In genomic region chr6:3806169-3806922, GRCh38 we compare ENCODE assay signal across 18 cellular contexts. TPM values are rescaled to one million over a fixed set of nuclear protein-coding genes. Genes with fewer than 3 reads are reported as not detected.
A peak's percentile ranks its signal among the peaks of the same experiment; 100 is the strongest.
DNase-seq lines count a peak whose midpoint lies in the region; ATAC-seq, FAIRE-seq and TF ChIP-seq lines count a peak whose summit lies in the region.
"Had no signal": no experiment of that assay in that cellular context is flagged by ENCODE, and none has a peak within 500 bp of the region (broad histone marks: within the 10 kb centered on the region; RNA-seq: fewer than 3 reads in every experiment).

No MANE protein-coding gene starts in this region.

- intact Hi-C loops in lower lobe of right lung (cut with DNase I) (no loop called here), esophagus muscularis mucosa (cut with DNase I) (no loop called here)
- intact Hi-C loops in CD4-positive, alpha-beta memory T cell (cut with micrococcal nuclease), result no loop called here

- CTCF ChIA-PET in CD4-positive, alpha-beta memory T cell (lab: Charles Lee; ENCODE audit: partially characterized antibody), result no interaction called here

- H3K27me3 ChIP-seq in astrocyte (ENCODE audit: insufficient read depth, low read length), result no peaks in the 10 kb centered on the region
- H3K27me3 ChIP-seq in lower lobe of right lung (ENCODE audit: low read depth), result no peaks in the 10 kb centered on the region
- no peaks in the 10 kb centered on the region for H3K27me3 ChIP-seq in smooth muscle cell (ENCODE audit: low read depth)
- no peaks in the 10 kb centered on the region for H3K27me3 ChIP-seq in CD4-positive, alpha-beta memory T cell (ENCODE audit: insufficient read depth, low read length)
- no peaks in the 10 kb centered on the region for H3K27me3 ChIP-seq in esophagus muscularis mucosa
- H3K27me3 ChIP-seq: brain microvascular endothelial cell had no signal

- H3F3A ChIP-seq in smooth muscle cell (ENCODE audit: low read depth), result no peaks in the 10 kb centered on the region

- H3K27ac Mint-ChIP-seq in HFFc6 (peak overlapping the region; percentile 76), astrocyte (ENCODE audit: unreplicated experiment) (peak overlapping the region; percentile 26)
- no peak overlapping the region for H3K27ac Mint-ChIP-seq in CD4-positive, alpha-beta memory T cell
- H3K27ac Mint-ChIP-seq: activated naive CD8-positive, alpha-beta T cell; activated T-cell treated with anti-CD3 and anti-CD28 coated beads, Interleukin-2, amount 50 U/mL, for 72 hours; CD4-positive, alpha-beta T cell; stimulated activated naive CD8-positive, alpha-beta T cell treated with anti-CD3 and anti-CD28 coated beads, Interleukin-15, Interleukin-2, amounts not matched to agents 100 ng/mL and 50 ng/mL, for 24 hours had no signal

- H3K36me3 Mint-ChIP-seq in HFFc6 (ENCODE audit: low read depth), result no peaks in the 10 kb centered on the region
- H3K36me3 Mint-ChIP-seq in astrocyte (ENCODE audit: low read depth, unreplicated experiment), result no peaks in the 10 kb centered on the region
- no peaks in the 10 kb centered on the region for H3K36me3 Mint-ChIP-seq in CD4-positive, alpha-beta memory T cell
- H3K36me3 Mint-ChIP-seq: activated naive CD8-positive, alpha-beta T cell; naive B cell had no signal

- H4K20me1 ChIP-seq in astrocyte (ENCODE audit: insufficient read depth, low read length) (no peaks in the 10 kb centered on the region), smooth muscle cell (ENCODE audit: low read depth) (no peaks in the 10 kb centered on the region)

- H3K4me1 ChIP-seq in astrocyte (ENCODE audit: insufficient read depth, low read length), result peaks cover 36% of the 10 kb centered on the region
- peaks cover 7% of the 10 kb centered on the region for H3K4me1 ChIP-seq in lower lobe of right lung
- peaks cover 5% of the 10 kb centered on the region for H3K4me1 ChIP-seq in smooth muscle cell (ENCODE audit: low read depth)
- H3K4me1 ChIP-seq in CD4-positive, alpha-beta memory T cell (ENCODE audit: insufficient read depth, low read length), result no peaks in the 10 kb centered on the region
- peaks cover 32 to 44% (median 38%) of the 10 kb centered on the region in 4 donors for H3K4me1 ChIP-seq in esophagus muscularis mucosa

- H3K4me2 ChIP-seq in astrocyte (ENCODE audit: low read length) (no peak overlapping the region), smooth muscle cell (no peak overlapping the region)

- no peak for TF ChIP-seq POLR2A in esophagus muscularis mucosa (IDR thresholded peaks at IDR 0.05; ENCODE audit: low read depth)

- peak overlapping the region; percentile 28 for H3K27ac ChIP-seq in astrocyte (ENCODE audit: low read depth, low read length)
- H3K27ac ChIP-seq in lower lobe of right lung, result peak overlapping the region; percentile 39
- peak overlapping the region; percentile 9 for H3K27ac ChIP-seq in smooth muscle cell (ENCODE audit: low read depth)
- no peak overlapping the region for H3K27ac ChIP-seq in CD4-positive, alpha-beta memory T cell (ENCODE audit: low read depth, low read length)
- H3K27ac ChIP-seq in esophagus muscularis mucosa (replicated peaks in 1 of 4), result peak overlapping the region in 1 of 4 donors; percentile 4
- H3K27ac ChIP-seq: brain microvascular endothelial cell had no signal

- no peaks in the 10 kb centered on the region for H3K36me3 ChIP-seq in astrocyte (ENCODE audit: insufficient read depth, low read length)
- H3K36me3 ChIP-seq in lower lobe of right lung, result no peaks in the 10 kb centered on the region
- H3K36me3 ChIP-seq in smooth muscle cell (ENCODE audit: low read depth), result no peaks in the 10 kb centered on the region
- no peaks in the 10 kb centered on the region for H3K36me3 ChIP-seq in CD4-positive, alpha-beta memory T cell (ENCODE audit: insufficient read depth, low read length)
- no peaks in the 10 kb centered on the region for H3K36me3 ChIP-seq in esophagus muscularis mucosa
- H3K36me3 ChIP-seq: brain microvascular endothelial cell had no signal

- H3K9ac ChIP-seq in astrocyte (ENCODE audit: low read length) (no peak overlapping the region), smooth muscle cell (ENCODE audit: low read depth) (no peak overlapping the region)

- ATAC-seq in lower lobe of right lung, result no peak
- ATAC-seq: activated T-cell treated with anti-CD3 and anti-CD28 coated beads, Interleukin-2, amount 50 U/mL, for 72 hours had no signal

- no peaks in the 10 kb centered on the region for H3K9me3 ChIP-seq in astrocyte (ENCODE audit: insufficient read depth, low read depth, low read length)
- H3K9me3 ChIP-seq in lower lobe of right lung, result no peaks in the 10 kb centered on the region
- no peaks in the 10 kb centered on the region for H3K9me3 ChIP-seq in smooth muscle cell (replicated peaks; ENCODE audit: low read depth)
- no peaks in the 10 kb centered on the region for H3K9me3 ChIP-seq in CD4-positive, alpha-beta memory T cell (ENCODE audit: control insufficient read depth in 1 of 2, low read length in 2 of 2)
- H3K9me3 ChIP-seq in esophagus muscularis mucosa, result no peaks in the 10 kb centered on the region

- WGBS in smooth muscle cell (ENCODE audit: low lambda C conversion rate), result 90% methylated on average over 15 of the region's 15 CpGs
- WGBS in esophagus muscularis mucosa, result 87% methylated on average over 15 of the region's 15 CpGs

- H3K27me3 Mint-ChIP-seq in HFFc6 (ENCODE audit: insufficient read depth) (peaks cover 4% of the 10 kb centered on the region; the same call in 1 of the 2 replicates), astrocyte (ENCODE audit: low read depth, unreplicated experiment) (no peaks in the 10 kb centered on the region)
- peaks cover 1 to 2% of the 10 kb centered on the region in 2 donors for H3K27me3 Mint-ChIP-seq in CD4-positive, alpha-beta memory T cell
- H3K27me3 Mint-ChIP-seq: stimulated activated naive CD8-positive, alpha-beta T cell treated with anti-CD3 and anti-CD28 coated beads, Interleukin-15, Interleukin-2, amounts not matched to agents 100 ng/mL and 50 ng/mL, for 24 hours had no signal

- DNase-seq in HFFc6 (no peak), astrocyte (ENCODE audit: low read depth) (no peak), lower lobe of right lung (no peak), smooth muscle cell (lab: John Stamatoyannopoulos, UW; ENCODE audit: unreplicated experiment) (no peak), iPS-NIHi7 (ENCODE audit: extremely low spot score) (no peak), esophagus muscularis mucosa (ENCODE audit: extremely low spot score) (no peak), LoVo (ENCODE audit: low spot score) (no peak)
- DNase-seq in CD4-positive, alpha-beta memory T cell, result no peak
- DNase-seq: activated T-cell treated with anti-CD3 and anti-CD28 coated beads, Interleukin-2, amount 50 U/mL, for 72 hours; brain microvascular endothelial cell; CD4-positive, alpha-beta T cell; naive B cell; NCI-H1694 treated with DMSO at 0.1 percent for 48 hours; stimulated activated CD4-positive, alpha-beta T cell treated with anti-CD3 and anti-CD28 coated beads, Interleukin-2, amount 100 ng/mL, for 48 hours had no signal

- POLR2A ChIA-PET in CD4-positive, alpha-beta memory T cell (lab: Charles Lee; ENCODE audit: partially characterized antibody), result no interaction called here

- H3K4me1 Mint-ChIP-seq in HFFc6 (ENCODE audit: low read depth) (peaks cover 75% of the 10 kb centered on the region), astrocyte (ENCODE audit: low read depth, unreplicated experiment) (peaks cover 46% of the 10 kb centered on the region)
- H3K4me1 Mint-ChIP-seq in CD4-positive, alpha-beta memory T cell, result peaks cover 0 to 5% (median 1%) of the 10 kb centered on the region in 4 donors

- H3K4me3 ChIP-seq in astrocyte (ENCODE audit: insufficient read depth, low read depth, low read length) (no peak overlapping the region), lower lobe of right lung (no peak overlapping the region), smooth muscle cell (no peak overlapping the region), esophagus muscularis mucosa (no peak overlapping the region)
- no peak overlapping the region for H3K4me3 ChIP-seq in CD4-positive, alpha-beta memory T cell (ENCODE audit: low read length in 2 of 2)

- H3K79me2 ChIP-seq in astrocyte (ENCODE audit: insufficient read depth, low read length) (no peaks in the 10 kb centered on the region), smooth muscle cell (ENCODE audit: low read depth) (no peaks in the 10 kb centered on the region)

- H3K9me3 Mint-ChIP-seq in HFFc6, result no peaks in the 10 kb centered on the region
- no peaks in the 10 kb centered on the region for H3K9me3 Mint-ChIP-seq in astrocyte (ENCODE audit: unreplicated experiment)
- peaks cover 0 to 2% (median 0%) of the 10 kb centered on the region in 8 donors for H3K9me3 Mint-ChIP-seq in CD4-positive, alpha-beta memory T cell
- H3K9me3 Mint-ChIP-seq: activated T-cell treated with anti-CD3 and anti-CD28 coated beads, Interleukin-2, amount 50 U/mL, for 72 hours; CD4-positive, alpha-beta T cell; stimulated activated naive CD8-positive, alpha-beta T cell treated with anti-CD3 and anti-CD28 coated beads, Interleukin-15, Interleukin-2, amounts not matched to agents 100 ng/mL and 50 ng/mL, for 24 hours had no signal

- no peak overlapping the region for H3K4me3 Mint-ChIP-seq in HFFc6
- H3K4me3 Mint-ChIP-seq in astrocyte (ENCODE audit: unreplicated experiment), result no peak overlapping the region
- H3K4me3 Mint-ChIP-seq in CD4-positive, alpha-beta memory T cell, result no peak overlapping the region
- H3K4me3 Mint-ChIP-seq: activated naive CD8-positive, alpha-beta T cell; activated T-cell treated with anti-CD3 and anti-CD28 coated beads, Interleukin-2, amount 50 U/mL, for 72 hours; CD4-positive, alpha-beta T cell; naive B cell; stimulated activated naive CD8-positive, alpha-beta T cell treated with anti-CD3 and anti-CD28 coated beads, Interleukin-15, Interleukin-2, amounts not matched to agents 100 ng/mL and 50 ng/mL, for 24 hours had no signal

- no peak for TF ChIP-seq EP300 in esophagus muscularis mucosa (IDR thresholded peaks at IDR 0.05)

- no peak for TF ChIP-seq CTCF in HFFc6 (IDR thresholded peaks at IDR 0.05)
- no peak for TF ChIP-seq CTCF in astrocyte (IDR thresholded peaks at IDR 0.05; ENCODE audit: insufficient read depth, low read depth, low read length)
- no peak for TF ChIP-seq CTCF in lower lobe of right lung (IDR thresholded peaks at IDR 0.05)
- TF ChIP-seq CTCF in smooth muscle cell (IDR thresholded peaks at IDR 0.05; ENCODE audit: borderline replicate concordance, insufficient read depth, poor library complexity, severe bottlenecking), result no peak
- TF ChIP-seq CTCF in esophagus muscularis mucosa (IDR thresholded peaks at IDR 0.05), result no peak

- no peak for FAIRE-seq in astrocyte (lab: Jason Lieb, UNC)
- FAIRE-seq: frontal cortex, GM12892 had no signal

- H2AFZ ChIP-seq in astrocyte (ENCODE audit: low read depth, low read length), result no peak overlapping the region
- peak overlapping the region; percentile 45 for H2AFZ ChIP-seq in smooth muscle cell (ENCODE audit: low read depth)

RNA-seq across cellular contexts. Expression of gene FAM50B, which starts 42.8 kb away (rescaled TPM):
- 10 to 100 TPM in 3 of 6 experiments, 1 to 10 TPM in 3; 8.0 to 11.7 (median 10.2) TPM for total RNA-seq in HFFc6 (2021; fragmentation: NEBNext Ultra II Directional; extraction: Animal tissue kit (Norgen Biotek cat#: 25700))
- total RNA-seq in astrocyte (4.6 and 5.0 TPM in 2 replicates), lower lobe of right lung (10.6 TPM), smooth muscle cell (2.2 and 6.3 TPM in 2 replicates), esophagus muscularis mucosa (10 to 100 TPM; 12.5 to 26.6 (median 17.6) TPM)
- polyA plus RNA-seq in smooth muscle cell, result 3.1 and 4.3 TPM in 2 replicates
- total RNA-seq in CD4-positive, alpha-beta memory T cell, result 10 to 100 TPM; 15.0 to 15.4 TPM
- 10 to 100 TPM in 1 of 2 donors, 1 to 10 TPM in 1; 4.5 to 19.4 TPM for polyA plus RNA-seq in CD4-positive, alpha-beta memory T cell

RNA-seq across cellular contexts. Expression of gene PXDC1, which starts 54.8 kb away (rescaled TPM):
- 10 to 100 TPM; 63.1 to 97.5 (median 72.8) TPM for total RNA-seq in HFFc6 (2021; fragmentation: NEBNext Ultra II Directional; extraction: Animal tissue kit (Norgen Biotek cat#: 25700))
- 58.2 and 64.4 TPM in 2 replicates for total RNA-seq in astrocyte
- total RNA-seq in lower lobe of right lung, result 50.9 TPM
- 44.0 and 49.1 TPM in 2 replicates for total RNA-seq in smooth muscle cell
- 72.7 and 78.6 TPM in 2 replicates for polyA plus RNA-seq in smooth muscle cell
- total RNA-seq in CD4-positive, alpha-beta memory T cell, result under 1 TPM; 0.50 to 0.52 TPM
- polyA plus RNA-seq in CD4-positive, alpha-beta memory T cell, result not detected
- total RNA-seq in esophagus muscularis mucosa, result 100 to 1,000 TPM; 111 to 232 (median 165) TPM

Comparison
In these comparisons a context has a peak if more than half of its experiments do, and no peak if none do; other contexts are left out.
1. H3K27ac Mint-ChIP-seq: peak in HFFc6 (single experiment) and astrocyte (single experiment); none in CD4-positive, alpha-beta memory T cell (0 of 7).
2. RNA of gene PXDC1, which starts 54.8 kb away (total RNA-seq): 111 to 232 TPM in esophagus muscularis mucosa, 63.1 to 97.5 TPM in HFFc6, 58.2 to 64.4 TPM in astrocyte, 50.9 TPM in lower lobe of right lung (single experiment) and 44.0 to 49.1 TPM in smooth muscle cell; 0.50 to 0.52 TPM in CD4-positive, alpha-beta memory T cell; every median in the first group is over 10 times any median in the second.